In the genomic region with DNA sequence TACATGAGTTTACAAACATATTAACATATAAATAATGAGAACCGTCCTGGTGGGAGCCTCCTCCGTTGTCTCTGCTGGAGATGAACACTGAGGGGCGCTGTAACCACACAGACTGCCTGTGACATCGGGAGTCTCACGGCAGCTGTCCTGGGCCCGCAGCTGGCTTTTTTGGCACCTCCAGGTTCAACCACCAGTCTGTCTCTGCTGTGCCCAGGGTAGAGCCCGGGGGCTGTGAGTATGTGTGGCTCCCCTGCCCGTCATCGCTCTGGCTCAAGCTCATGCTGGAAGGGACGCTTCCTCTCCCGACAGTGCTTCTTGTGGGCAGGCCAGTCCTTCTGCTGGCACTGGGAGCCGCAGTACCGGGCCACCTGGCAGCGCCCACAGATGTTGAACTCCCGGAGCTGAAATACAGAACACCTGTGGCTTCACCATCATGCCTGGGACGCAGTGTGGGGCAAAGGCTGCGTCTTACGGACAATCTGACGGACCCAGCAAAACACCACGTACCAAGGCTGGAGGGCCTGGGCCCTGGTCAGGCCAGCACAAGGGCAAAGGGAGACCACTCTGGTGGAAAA, we compare ENCODE assay signal across 1 cellular context.
TF ChIP-seq lines count a peak whose summit lies in the region.

No MANE protein-coding gene starts in this region.

TF ChIP-seq in SK-N-SH treated with all-trans-retinoic acid at 6 μM for 48 hours, 23 proteins besides CTCF, POLR2A, EP300 and RAD21 (continued from another document):
- TF ChIP-seq, protein P1, sequence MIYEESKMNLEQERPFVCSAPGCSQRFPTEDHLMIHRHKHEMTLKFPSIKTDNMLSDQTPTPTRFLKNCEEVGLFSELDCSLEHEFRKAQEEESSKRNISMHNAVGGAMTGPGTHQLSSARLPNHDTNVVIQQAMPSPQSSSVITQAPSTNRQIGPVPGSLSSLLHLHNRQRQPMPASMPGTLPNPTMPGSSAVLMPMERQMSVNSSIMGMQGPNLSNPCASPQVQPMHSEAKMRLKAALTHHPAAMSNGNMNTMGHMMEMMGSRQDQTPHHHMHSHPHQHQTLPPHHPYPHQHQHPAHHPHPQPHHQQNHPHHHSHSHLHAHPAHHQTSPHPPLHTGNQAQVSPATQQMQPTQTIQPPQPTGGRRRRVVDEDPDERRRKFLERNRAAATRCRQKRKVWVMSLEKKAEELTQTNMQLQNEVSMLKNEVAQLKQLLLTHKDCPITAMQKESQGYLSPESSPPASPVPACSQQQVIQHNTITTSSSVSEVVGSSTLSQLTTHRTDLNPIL (CRISPR knock-in tag; IDR thresholded peaks at IDR 0.05; ENCODE audit: low read depth) = no peak
- TF ChIP-seq ESRRG (CRISPR knock-in tag; IDR thresholded peaks at IDR 0.05) = no peak
